ENCODE assay signal across 8 cellular contexts in genomic region chr20:1324598-1325172, GRCh38. TPM values are rescaled to one million over a fixed set of nuclear protein-coding genes. Genes with fewer than 3 reads are reported as not detected.
A peak's percentile ranks its signal among the peaks of the same experiment; 100 is the strongest.
DNase-seq lines count a peak whose midpoint lies in the region; TF ChIP-seq lines count a peak whose summit lies in the region.

No MANE protein-coding gene starts in this region.

- H3K14ac ChIP-seq in neuronal stem cell (ENCODE audit: low read length): no peak overlapping the region

- no peak overlapping the region for H4K8ac ChIP-seq in neuronal stem cell (ENCODE audit: low read depth, low read length)

- peaks cover 13% of the 10 kb centered on the region; the same call in 1 of the 2 replicates for H4K20me1 ChIP-seq in OCI-LY3 (ENCODE audit: insufficient read depth, low read length)

- H2BK12ac ChIP-seq in neuronal stem cell (ENCODE audit: low read length): no peak overlapping the region

- WGBS in neuronal stem cell (ENCODE audit: extremely low coverage in 2 of 2, insufficient read length in 2 of 2, insufficient replicate concordance in 1 of 2), 2 donors: no CpG with 5 or more reads among the region's 15 CpGs

- no peak overlapping the region for H3K18ac ChIP-seq in neuronal stem cell (ENCODE audit: low read length)

- H2BK5ac ChIP-seq in neuronal stem cell (ENCODE audit: low read length): no peak overlapping the region

- TF ChIP-seq CTCF in OCI-LY3 (IDR thresholded peaks at IDR 0.05; ENCODE audit: low read depth, low read length): no peak

- H3K4me3 ChIP-seq in GM08714 (ENCODE audit: low read length): peak overlapping the region; percentile 60; the same call in 1 of the 2 replicates
- H3K4me3 ChIP-seq in OCI-LY3 (ENCODE audit: low read length): peak overlapping the region; percentile 94
- peak overlapping the region; percentile 88 for H3K4me3 ChIP-seq in effector memory CD4-positive, alpha-beta T cell (ENCODE audit: insufficient read depth, low read depth, low read length, poor library complexity, severe bottlenecking)
- peak overlapping the region; percentile 69 to 83 for H3K4me3 ChIP-seq in neuronal stem cell (ENCODE audit: low read length in 2 of 2)

- H3K27me3 ChIP-seq in OCI-LY3 (ENCODE audit: low read depth, low read length): no peaks in the 10 kb centered on the region
- H3K27me3 ChIP-seq in effector memory CD4-positive, alpha-beta T cell (replicated peaks; ENCODE audit: control insufficient read depth, insufficient read depth, low read length, poor library complexity, severe bottlenecking): no peaks in the 10 kb centered on the region
- no peaks in the 10 kb centered on the region for H3K27me3 ChIP-seq in neuronal stem cell (ENCODE audit: control insufficient read depth in 3 of 3, insufficient read depth in 3 of 3, low read depth in 1 of 3, low read length in 3 of 3)

- peaks cover 9% of the 10 kb centered on the region for H3K79me1 ChIP-seq in neuronal stem cell (ENCODE audit: low read depth, low read length)

- H4K91ac ChIP-seq in neuronal stem cell (ENCODE audit: low read depth, low read length, poor library complexity): no peak overlapping the region

- peak overlapping the region; percentile 96 for H3K4me2 ChIP-seq in OCI-LY3 (ENCODE audit: low read length)
- H3K4me2 ChIP-seq in neuronal stem cell (ENCODE audit: insufficient read depth, low read length, poor library complexity, severe bottlenecking): peak overlapping the region; percentile 90

- H3K9ac ChIP-seq in OCI-LY3 (ENCODE audit: low read length) (peak overlapping the region; percentile 57), neuronal stem cell (ENCODE audit: low read depth, low read length, poor library complexity) (no peak overlapping the region)

- no peak overlapping the region for H3K4ac ChIP-seq in neuronal stem cell (ENCODE audit: low read length)

- peak overlapping the region; percentile 87 for H2AFZ ChIP-seq in OCI-LY3 (ENCODE audit: low read depth, low read length)
- H2AFZ ChIP-seq in neuronal stem cell (ENCODE audit: low read length): peak overlapping the region; percentile 91

- H3K23ac ChIP-seq in neuronal stem cell (ENCODE audit: low read depth, low read length, poor library complexity): no peak overlapping the region

- H3K9me3 ChIP-seq in OCI-LY3 (ENCODE audit: insufficient read depth, low read length) (no peaks in the 10 kb centered on the region), neuronal stem cell (replicated peaks in 1 of 2; ENCODE audit: control insufficient read depth in 2 of 2, insufficient read depth in 1 of 2, low read depth in 1 of 2, low read length in 2 of 2) (no peaks in the 10 kb centered on the region)
- no peaks in the 10 kb centered on the region for H3K9me3 ChIP-seq in effector memory CD4-positive, alpha-beta T cell (ENCODE audit: control insufficient read depth, low read length)

- H2BK120ac ChIP-seq in neuronal stem cell (ENCODE audit: low read depth, low read length): no peak overlapping the region

- no peak overlapping the region for H3K27ac ChIP-seq in OCI-LY3 (ENCODE audit: low read length)
- peak overlapping the region; percentile 99 for H3K27ac ChIP-seq in effector memory CD4-positive, alpha-beta T cell (ENCODE audit: insufficient read depth, low read length, poor library complexity, severe bottlenecking)
- no peak overlapping the region for H3K27ac ChIP-seq in neuronal stem cell (replicated peaks; ENCODE audit: low read length)

- H3K36me3 ChIP-seq in OCI-LY3 (replicated peaks; ENCODE audit: low read depth, low read length) (peaks cover 4% of the 10 kb centered on the region), neuronal stem cell (replicated peaks in 1 of 2; ENCODE audit: control insufficient read depth in 2 of 2, insufficient read depth in 2 of 2, low read length in 2 of 2) (peaks cover 3 to 11% of the 10 kb centered on the region in 2 donors)
- no peaks in the 10 kb centered on the region for H3K36me3 ChIP-seq in effector memory CD4-positive, alpha-beta T cell (ENCODE audit: control insufficient read depth, insufficient read depth, low read length)

- DNase-seq in effector memory CD4-positive, alpha-beta T cell: peak; percentile 11 to 36 (median 29)
- DNase-seq in neuronal stem cell (ENCODE audit: low spot score): no peak
- no peak for DNase-seq in midbrain (lab: John Stamatoyannopoulos, UW)
- DNase-seq in UCSD-AML1 (lab: John Stamatoyannopoulos, UW; ENCODE audit: unreplicated experiment): no peak
- DNase-seq in SIG-M5 (lab: John Stamatoyannopoulos, UW): no peak
- no peak for DNase-seq in germinal center (ENCODE audit: low spot score)

- no peak overlapping the region for H2AK5ac ChIP-seq in neuronal stem cell (ENCODE audit: low read depth, low read length)

- H3K4me1 ChIP-seq in OCI-LY3 (ENCODE audit: low read length) (peaks cover 18% of the 10 kb centered on the region), neuronal stem cell (ENCODE audit: control insufficient read depth in 2 of 2, insufficient read depth in 1 of 2, low read depth in 1 of 2, low read length in 2 of 2) (peaks cover 13 to 20% of the 10 kb centered on the region in 2 donors)
- peaks cover 17% of the 10 kb centered on the region for H3K4me1 ChIP-seq in effector memory CD4-positive, alpha-beta T cell (ENCODE audit: control insufficient read depth, insufficient read depth, low read length, poor library complexity, severe bottlenecking)

- H2BK15ac ChIP-seq in neuronal stem cell (ENCODE audit: low read length): no peak overlapping the region

- peaks cover 45% of the 10 kb centered on the region for H3K79me2 ChIP-seq in OCI-LY3 (ENCODE audit: low read length)

RNA-seq across cellular contexts. Expression of gene SDCBP2, which starts 4.3 kb away (rescaled TPM):
- polyA plus RNA-seq in neuronal stem cell (2013, experiment 1 of 2): 4.7 TPM
- 5.3 TPM for polyA plus RNA-seq in neuronal stem cell (2013, experiment 2 of 2)

RNA-seq across cellular contexts. Expression of gene SNPH, which starts 58.6 kb away (rescaled TPM):
- 1.1 TPM for polyA plus RNA-seq in neuronal stem cell (2013, experiment 1 of 2)
- polyA plus RNA-seq in neuronal stem cell (2013, experiment 2 of 2): 1.1 TPM

Comparison
In these comparisons a context has a peak if more than half of its experiments do, and no peak if none do; other contexts are left out.
1. DNase-seq: peak in effector memory CD4-positive, alpha-beta T cell (3 of 3); none in neuronal stem cell (single experiment), midbrain (single experiment), UCSD-AML1 (single experiment), SIG-M5 (single experiment) and germinal center (single experiment).
2. Peak in every context shown above with its lines, with median percentiles within 50 percentile points of each other: H3K4me3 ChIP-seq.